ENCODE assay signal across 16 cellular contexts in the genomic region with DNA sequence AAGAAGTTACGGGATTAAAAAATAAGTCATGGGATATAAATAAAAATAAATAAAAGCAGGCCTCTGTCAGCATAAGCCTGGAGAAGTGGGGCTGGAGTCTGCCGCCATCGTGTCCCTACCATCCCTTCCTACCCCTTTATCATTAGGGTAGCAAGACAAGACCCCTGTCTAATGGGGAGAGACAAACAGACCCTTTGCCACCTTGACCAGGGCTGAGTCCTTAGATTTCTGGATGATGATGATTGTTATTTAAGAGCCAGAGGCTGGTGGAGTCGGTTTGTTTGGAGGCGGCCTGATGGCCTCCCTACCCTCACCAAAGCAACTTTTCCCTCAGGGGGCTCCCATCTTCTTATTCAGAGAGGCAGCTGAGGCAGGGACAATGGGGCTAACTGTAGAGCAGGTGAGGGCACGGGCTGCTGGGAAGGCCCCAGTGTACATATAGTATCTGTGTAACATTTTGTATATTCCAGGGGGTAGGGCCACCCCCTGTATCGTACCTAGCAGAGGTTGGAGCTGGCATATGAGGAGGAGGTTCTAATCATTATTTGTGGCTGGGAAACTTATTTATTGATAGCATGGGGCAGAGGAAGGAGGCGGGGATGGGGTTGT. TPM values are rescaled to one million over a fixed set of nuclear protein-coding genes. Genes with fewer than 3 reads are reported as not detected.
"Had no signal": no experiment of that assay in that cellular context is flagged by ENCODE, and none has a peak within 500 bp of the region (broad histone marks: within the 10 kb centered on the region; RNA-seq: fewer than 3 reads in every experiment).

No MANE protein-coding gene starts in this region.

RNA-seq across cellular contexts. Expression of a gene that starts 8.8 kb away (rescaled TPM):
- total RNA-seq: natural killer cell treated with Interleukin-12 subunit alpha and Interleukin-12 subunit beta and Interleukin-15 and Interleukin-18, amount 100 ng/mL, for 72 hours; neural crest cell; osteocyte; posterior vena cava; prostate gland; pulmonary artery endothelial cell; right atrium auricular region; spleen; transverse colon; ureter; vagina had no signal
- polyA plus RNA-seq: pancreas, smooth muscle cell, spleen had no signal

RNA-seq across cellular contexts. Expression of a gene that starts 15.7 kb away (rescaled TPM):
- total RNA-seq: omental fat pad, osteocyte, pancreas, posterior vena cava, pulmonary artery endothelial cell, right atrium auricular region, sciatic nerve, smooth muscle cell, spleen, suprapubic skin, transverse colon, ureter, vagina had no signal
- polyA plus RNA-seq: pancreas, smooth muscle cell, spleen had no signal
